ENCODE assay signal across 21 cellular contexts in the genomic region with DNA sequence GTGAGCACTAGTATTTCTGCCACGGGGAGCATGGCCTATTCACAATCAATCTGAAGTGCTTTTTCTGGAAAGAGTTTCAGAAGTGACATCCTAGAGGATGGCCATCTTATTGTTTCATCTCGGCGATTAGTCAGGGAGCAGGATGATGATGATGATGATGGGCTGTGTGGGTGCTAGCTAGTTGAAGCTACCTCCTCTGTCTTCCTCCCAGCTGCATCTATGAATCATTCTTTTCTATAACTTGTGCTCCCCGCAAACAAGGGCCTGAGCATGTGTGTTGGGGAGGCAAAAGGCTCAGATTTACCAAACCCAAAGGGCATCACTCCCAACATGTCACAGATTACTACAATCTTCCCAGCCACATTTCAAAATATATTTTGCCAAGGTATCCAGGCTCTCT.
"Had no signal": no experiment of that assay in that cellular context is flagged by ENCODE, and none has a peak within 500 bp of the region (broad histone marks: within the 10 kb centered on the region; RNA-seq: fewer than 3 reads in every experiment).

No MANE protein-coding gene starts in this region.

- H3K4me1 ChIP-seq: breast epithelium, Peyer's patch had no signal

- H3K4me3 Mint-ChIP-seq: activated CD8-positive, alpha-beta T cell treated with anti-CD3 and anti-CD28 coated beads for 36 hours; activated naive CD8-positive, alpha-beta T cell treated with anti-CD3 and anti-CD28 coated beads for 36 hours had no signal

- H3K27ac ChIP-seq: breast epithelium, Peyer's patch, RWPE1, SJCRH30 had no signal

- H3K27me3 Mint-ChIP-seq: activated CD8-positive, alpha-beta T cell treated with anti-CD3 and anti-CD28 coated beads for 36 hours; activated naive CD8-positive, alpha-beta T cell treated with anti-CD3 and anti-CD28 coated beads for 36 hours had no signal

- H3K9me3 Mint-ChIP-seq: activated CD8-positive, alpha-beta T cell treated with anti-CD3 and anti-CD28 coated beads for 36 hours; activated naive CD8-positive, alpha-beta T cell treated with anti-CD3 and anti-CD28 coated beads for 36 hours had no signal

- H3K4me2 ChIP-seq: SK-N-SH had no signal

- H3K4me3 ChIP-seq: breast epithelium, Peyer's patch, SJCRH30 had no signal

- DNase-seq: activated CD4-positive, alpha-beta T cell treated with anti-CD3 and anti-CD28 coated beads for 4 hours; activated CD8-positive, alpha-beta memory T cell treated with anti-CD3 and anti-CD28 coated beads, Interleukin-2, amount 50 U/mL, for 4 hours; activated CD8-positive, alpha-beta T cell treated with anti-CD3 and anti-CD28 coated beads for 36 hours; activated effector memory CD4-positive, alpha-beta T cell treated with anti-CD3 and anti-CD28 coated beads, Interleukin-2, amount 50 U/mL, for 16 hours; activated naive CD4-positive, alpha-beta T cell treated with Interleukin-2 at 50 U/mL for 16 hours; activated naive CD8-positive, alpha-beta T cell treated with anti-CD3 and anti-CD28 coated beads for 36 hours; anterior cingulate cortex; NCI-H1048; NCI-H146; NCI-H187 treated with DMSO at 0.1 percent for 48 hours; NCI-H2081 treated with DMSO at 0.1 percent for 48 hours; NCI-H446; NCI-H524; Peyer's patch; Right ventricle myocardium superior; SJCRH30; SK-N-SH; T-helper 1 cell had no signal

- H3K9me3 ChIP-seq: breast epithelium, Peyer's patch, SK-N-SH had no signal

- H3K36me3 Mint-ChIP-seq: activated naive CD8-positive, alpha-beta T cell treated with anti-CD3 and anti-CD28 coated beads for 36 hours had no signal

- ATAC-seq: activated CD4-positive, CD25-positive, alpha-beta regulatory T cell treated with anti-CD3 and anti-CD28 coated beads, Interleukin-2, amount 50 U/mL, for 24 hours; activated CD8-positive, alpha-beta T cell treated with anti-CD3 and anti-CD28 coated beads for 36 hours had no signal

- H3K27ac Mint-ChIP-seq: activated CD8-positive, alpha-beta T cell treated with anti-CD3 and anti-CD28 coated beads for 36 hours; activated naive CD8-positive, alpha-beta T cell treated with anti-CD3 and anti-CD28 coated beads for 36 hours had no signal
